34 cellular contexts compared by ENCODE assay signal in the genomic region with DNA sequence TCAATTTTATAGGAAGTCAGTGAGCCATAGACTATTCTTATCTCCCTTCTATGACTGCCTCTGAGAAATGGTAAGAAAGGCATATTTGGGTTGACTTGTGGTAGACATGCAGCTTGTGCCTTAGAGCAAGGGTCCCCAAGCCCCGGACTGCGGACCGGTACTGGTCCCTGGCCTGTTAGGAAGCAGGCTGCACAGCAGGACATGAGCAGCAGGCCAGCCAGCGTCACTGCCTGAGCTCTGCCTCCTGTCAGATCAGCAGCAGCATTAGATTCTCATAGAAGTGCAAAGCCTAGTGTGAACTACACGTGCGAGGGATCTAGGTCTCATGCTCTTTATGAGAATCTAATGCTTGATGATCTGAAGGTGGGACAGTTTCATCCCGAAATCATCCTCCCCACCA.
"Had no signal": no experiment of that assay in that cellular context is flagged by ENCODE, and none has a peak within 500 bp of the region (broad histone marks: within the 10 kb centered on the region; RNA-seq: fewer than 3 reads in every experiment).

No MANE protein-coding gene starts in this region.

- H3K4me1 Mint-ChIP-seq: activated CD4-positive, alpha-beta memory T cell treated with anti-CD3 and anti-CD28 coated beads, Interleukin-2, amount 10 ng/mL, durations not matched to agents 7 days and 5 days had no signal

- DNase-seq: activated B cell treated with CpG ODN at 0.5 μM for 24 hours; activated CD4-positive, alpha-beta memory T cell treated with anti-CD3 and anti-CD28 coated beads, Interleukin-2, amount 10 ng/mL, durations not matched to agents 7 days and 5 days; activated CD4-positive, alpha-beta T cell treated with anti-CD3 and anti-CD28 coated beads for 4 hours; activated CD4-positive, CD25-positive, alpha-beta regulatory T cell treated with anti-CD3 and anti-CD28 coated beads, Interleukin-2, amount 50 U/mL, for 72 hours; activated CD8-positive, alpha-beta memory T cell treated with anti-CD3 and anti-CD28 coated beads for 24 hours; activated CD8-positive, alpha-beta memory T cell treated with anti-CD3 and anti-CD28 coated beads, Interleukin-2, amount 10 ng/mL, durations not matched to agents 7 days and 5 days; activated CD8-positive, alpha-beta memory T cell treated with anti-CD3 and anti-CD28 coated beads, Interleukin-2, amount 50 U/mL, for 48 hours; activated effector memory CD4-positive, alpha-beta T cell treated with Interleukin-2 at 50 U/mL for 16 hours; activated naive CD4-positive, alpha-beta T cell treated with anti-CD3 and anti-CD28 coated beads, Interleukin-2, amount 10 ng/mL, durations not matched to agents 7 days and 5 days; activated naive CD8-positive, alpha-beta T cell treated with anti-CD3 and anti-CD28 coated beads, Interleukin-2, amount 50 U/mL, for 24 hours; activated T-cell treated with anti-CD3 and anti-CD28 coated beads, Interleukin-2, amount 50 U/mL, for 48 hours; anterior cingulate cortex; Kasumi-1; KBM-7; MM.1S; NCI-H146; NCI-H187; NCI-H2029 treated with DMSO at 0.1 percent for 48 hours; NCI-H2107; NCI-H446; NCI-H510A treated with DMSO at 0.1 percent for 48 hours; NCI-H526 treated with DMSO at 0.1 percent for 48 hours; PC-3; Peyer's patch; RPMI8226; SHP77 treated with DMSO at 0.1 percent for 48 hours; SW 1271; T-helper 1 cell; T-helper 2 cell; T-helper 9 cell had no signal

- H3K36me3 ChIP-seq: Peyer's patch, SJSA1 had no signal

- H3K4me1 ChIP-seq: Peyer's patch, SJSA1 had no signal

- H3K4me3 ChIP-seq: Peyer's patch, SJSA1 had no signal

- H3K27me3 Mint-ChIP-seq: activated B cell treated with CpG ODN at 0.5 μM for 24 hours; activated CD4-positive, alpha-beta memory T cell treated with anti-CD3 and anti-CD28 coated beads, Interleukin-2, amount 10 ng/mL, durations not matched to agents 7 days and 5 days; activated CD8-positive, alpha-beta memory T cell treated with anti-CD3 and anti-CD28 coated beads, Interleukin-2, amount 10 ng/mL, durations not matched to agents 7 days and 5 days; activated naive CD4-positive, alpha-beta T cell treated with anti-CD3 and anti-CD28 coated beads, Interleukin-2, amount 10 ng/mL, durations not matched to agents 7 days and 5 days; activated naive CD8-positive, alpha-beta T cell; activated naive CD8-positive, alpha-beta T cell treated with anti-CD3 and anti-CD28 coated beads, Interleukin-2, amount 50 U/mL, for 24 hours; brain had no signal

- H3K27ac ChIP-seq: Peyer's patch, SJSA1, VCaP had no signal

- H3K27ac Mint-ChIP-seq: activated B cell treated with CpG ODN at 0.5 μM for 24 hours; activated CD4-positive, alpha-beta memory T cell treated with anti-CD3 and anti-CD28 coated beads, Interleukin-2, amount 10 ng/mL, durations not matched to agents 7 days and 5 days; activated CD8-positive, alpha-beta memory T cell treated with anti-CD3 and anti-CD28 coated beads, Interleukin-2, amount 10 ng/mL, durations not matched to agents 7 days and 5 days; activated naive CD4-positive, alpha-beta T cell treated with anti-CD3 and anti-CD28 coated beads, Interleukin-2, amount 10 ng/mL, durations not matched to agents 7 days and 5 days; activated naive CD8-positive, alpha-beta T cell; activated naive CD8-positive, alpha-beta T cell treated with anti-CD3 and anti-CD28 coated beads, Interleukin-2, amount 50 U/mL, for 24 hours had no signal

- H3K4me3 Mint-ChIP-seq: activated B cell treated with CpG ODN at 0.5 μM for 24 hours; activated CD4-positive, alpha-beta memory T cell treated with anti-CD3 and anti-CD28 coated beads, Interleukin-2, amount 10 ng/mL, durations not matched to agents 7 days and 5 days; activated CD8-positive, alpha-beta memory T cell treated with anti-CD3 and anti-CD28 coated beads, Interleukin-2, amount 10 ng/mL, durations not matched to agents 7 days and 5 days; activated naive CD4-positive, alpha-beta T cell treated with anti-CD3 and anti-CD28 coated beads, Interleukin-2, amount 10 ng/mL, durations not matched to agents 7 days and 5 days; activated naive CD8-positive, alpha-beta T cell; activated naive CD8-positive, alpha-beta T cell treated with anti-CD3 and anti-CD28 coated beads, Interleukin-2, amount 50 U/mL, for 24 hours; brain had no signal

- H3K9me3 ChIP-seq: SJSA1 had no signal

- H3K27me3 ChIP-seq: Peyer's patch, SJSA1 had no signal

- ATAC-seq: activated CD8-positive, alpha-beta memory T cell treated with anti-CD3 and anti-CD28 coated beads, Interleukin-2, amount 10 ng/mL, durations not matched to agents 7 days and 5 days; activated naive CD8-positive, alpha-beta T cell treated with anti-CD3 and anti-CD28 coated beads, Interleukin-2, amount 50 U/mL, for 24 hours; PC-3 had no signal
